In the genomic region with DNA sequence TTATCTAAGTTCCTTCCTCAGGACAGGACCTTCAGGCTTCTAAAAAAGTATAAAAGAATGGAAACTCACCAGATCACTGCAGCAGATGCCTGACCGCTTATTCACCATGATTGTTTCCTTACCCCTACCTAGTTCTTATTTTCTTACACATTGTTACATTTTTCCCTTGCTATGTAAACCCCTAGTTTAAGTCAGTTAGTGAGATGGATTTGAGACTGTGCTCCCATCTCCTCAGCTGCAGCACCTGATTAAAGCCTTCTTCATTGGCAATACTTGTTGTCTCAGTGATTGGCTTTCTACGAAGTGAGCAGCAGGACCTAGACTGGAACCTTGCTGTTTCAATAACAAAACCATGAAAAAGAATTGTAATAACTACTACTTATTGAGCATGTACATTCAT, we compare ENCODE assay signal across 1 cellular context.
TF ChIP-seq lines count a peak whose summit lies in the region.

No MANE protein-coding gene starts in this region.

TF ChIP-seq in K562, 482 proteins besides CTCF, POLR2A, EP300 and RAD21:
- TF ChIP-seq CBX5 (IDR thresholded peaks at IDR 0.05; ENCODE audit: borderline replicate concordance, low read depth) = peak; percentile 61; the same call in 1 of the 2 replicates
- TF ChIP-seq, protein P1, sequence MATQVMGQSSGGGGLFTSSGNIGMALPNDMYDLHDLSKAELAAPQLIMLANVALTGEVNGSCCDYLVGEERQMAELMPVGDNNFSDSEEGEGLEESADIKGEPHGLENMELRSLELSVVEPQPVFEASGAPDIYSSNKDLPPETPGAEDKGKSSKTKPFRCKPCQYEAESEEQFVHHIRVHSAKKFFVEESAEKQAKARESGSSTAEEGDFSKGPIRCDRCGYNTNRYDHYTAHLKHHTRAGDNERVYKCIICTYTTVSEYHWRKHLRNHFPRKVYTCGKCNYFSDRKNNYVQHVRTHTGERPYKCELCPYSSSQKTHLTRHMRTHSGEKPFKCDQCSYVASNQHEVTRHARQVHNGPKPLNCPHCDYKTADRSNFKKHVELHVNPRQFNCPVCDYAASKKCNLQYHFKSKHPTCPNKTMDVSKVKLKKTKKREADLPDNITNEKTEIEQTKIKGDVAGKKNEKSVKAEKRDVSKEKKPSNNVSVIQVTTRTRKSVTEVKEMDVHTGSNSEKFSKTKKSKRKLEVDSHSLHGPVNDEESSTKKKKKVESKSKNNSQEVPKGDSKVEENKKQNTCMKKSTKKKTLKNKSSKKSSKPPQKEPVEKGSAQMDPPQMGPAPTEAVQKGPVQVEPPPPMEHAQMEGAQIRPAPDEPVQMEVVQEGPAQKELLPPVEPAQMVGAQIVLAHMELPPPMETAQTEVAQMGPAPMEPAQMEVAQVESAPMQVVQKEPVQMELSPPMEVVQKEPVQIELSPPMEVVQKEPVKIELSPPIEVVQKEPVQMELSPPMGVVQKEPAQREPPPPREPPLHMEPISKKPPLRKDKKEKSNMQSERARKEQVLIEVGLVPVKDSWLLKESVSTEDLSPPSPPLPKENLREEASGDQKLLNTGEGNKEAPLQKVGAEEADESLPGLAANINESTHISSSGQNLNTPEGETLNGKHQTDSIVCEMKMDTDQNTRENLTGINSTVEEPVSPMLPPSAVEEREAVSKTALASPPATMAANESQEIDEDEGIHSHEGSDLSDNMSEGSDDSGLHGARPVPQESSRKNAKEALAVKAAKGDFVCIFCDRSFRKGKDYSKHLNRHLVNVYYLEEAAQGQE (CRISPR knock-in tag; IDR thresholded peaks at IDR 0.05; ENCODE audit: low read depth) = no peak
TF ChIP-seq in K562: peak in this region for 1.
